1 cellular context compared by ENCODE assay signal in genomic region chr12:20206410-20206809, GRCh38.
TF ChIP-seq lines count a peak whose summit lies in the region.

No MANE protein-coding gene starts in this region.

TF ChIP-seq in A549, 52 proteins besides CTCF, POLR2A, EP300 and RAD21 (continued from another document):
- TF ChIP-seq PBX3 (IDR thresholded peaks at IDR 0.05) = no peak
- TF ChIP-seq JUN (IDR thresholded peaks at IDR 0.05) = no peak
- no peak for TF ChIP-seq RCOR1 (IDR thresholded peaks at IDR 0.05; ENCODE audit: low read depth, low read length)
- TF ChIP-seq BHLHE40 (IDR thresholded peaks at IDR 0.05; ENCODE audit: low read depth, low read length) = no peak
- TF ChIP-seq HEYL (CRISPR knock-in tag; IDR thresholded peaks at IDR 0.05) = no peak
